Comparison of ENCODE assay signal across 1 cellular context in the genomic region with DNA sequence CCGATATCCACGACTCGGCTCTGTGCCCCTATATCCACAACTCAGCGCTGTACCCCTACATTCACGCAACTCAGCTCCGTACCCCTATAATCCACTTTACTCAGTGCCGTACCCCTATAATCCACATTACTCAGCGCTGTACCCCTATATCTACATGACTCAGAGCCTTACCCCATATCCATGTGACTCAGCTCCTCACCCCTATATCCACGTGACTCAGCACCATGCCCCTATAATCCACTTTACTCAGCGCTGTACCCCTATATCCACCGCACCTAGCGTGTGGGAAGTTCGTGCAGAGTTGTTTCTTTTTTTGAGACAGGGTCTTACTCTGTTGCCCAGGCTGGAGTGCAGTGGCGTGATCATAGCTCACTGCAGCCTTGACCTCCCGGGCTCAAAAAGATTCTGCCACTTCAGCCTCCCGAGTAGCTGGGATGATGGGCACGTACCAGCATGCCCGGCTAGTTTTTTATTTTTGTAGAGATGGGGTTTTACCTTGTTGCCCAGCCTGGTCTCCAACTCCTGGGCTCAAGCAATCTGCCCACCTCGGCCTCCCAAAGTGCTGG.
TF ChIP-seq lines count a peak whose summit lies in the region.

No MANE protein-coding gene starts in this region.

TF ChIP-seq in GM12878, 131 proteins besides CTCF, POLR2A, EP300 and RAD21:
- TF ChIP-seq DPF2 (IDR thresholded peaks at IDR 0.05) (no peak), CREM (IDR thresholded peaks at IDR 0.05; ENCODE audit: low read depth) (no peak)
- TF ChIP-seq, protein P1, sequence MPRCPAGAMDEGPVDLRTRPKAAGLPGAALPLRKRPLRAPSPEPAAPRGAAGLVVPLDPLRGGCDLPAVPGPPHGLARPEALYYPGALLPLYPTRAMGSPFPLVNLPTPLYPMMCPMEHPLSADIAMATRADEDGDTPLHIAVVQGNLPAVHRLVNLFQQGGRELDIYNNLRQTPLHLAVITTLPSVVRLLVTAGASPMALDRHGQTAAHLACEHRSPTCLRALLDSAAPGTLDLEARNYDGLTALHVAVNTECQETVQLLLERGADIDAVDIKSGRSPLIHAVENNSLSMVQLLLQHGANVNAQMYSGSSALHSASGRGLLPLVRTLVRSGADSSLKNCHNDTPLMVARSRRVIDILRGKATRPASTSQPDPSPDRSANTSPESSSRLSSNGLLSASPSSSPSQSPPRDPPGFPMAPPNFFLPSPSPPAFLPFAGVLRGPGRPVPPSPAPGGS (IDR thresholded peaks at IDR 0.05; ENCODE audit: borderline replicate concordance, insufficient read depth, low read depth, low read length, poor library complexity, severe bottlenecking) = peak; percentile 41
TF ChIP-seq in GM12878: peak in this region for 1.
